In the genomic region with DNA sequence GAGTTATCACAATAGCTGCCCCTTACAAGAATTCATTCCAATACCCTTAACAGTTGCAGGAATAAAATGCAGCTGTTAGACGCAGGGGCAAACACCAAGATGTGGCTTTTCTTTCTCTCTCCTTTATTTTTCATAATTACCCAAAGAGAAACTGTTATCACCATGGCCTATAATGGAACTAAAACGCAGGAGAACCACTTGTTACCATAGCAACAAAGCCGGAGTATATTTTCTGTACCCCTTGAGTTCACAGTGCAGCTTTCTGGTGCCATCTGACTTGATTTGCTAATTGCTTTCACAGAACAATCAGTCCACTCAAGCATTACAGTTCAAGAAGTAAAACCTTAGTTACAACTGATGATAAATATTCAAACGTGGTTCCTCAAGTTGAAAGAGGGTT, we compare ENCODE assay signal across 26 cellular contexts.
"Had no signal": no experiment of that assay in that cellular context is flagged by ENCODE, and none has a peak within 500 bp of the region (broad histone marks: within the 10 kb centered on the region; RNA-seq: fewer than 3 reads in every experiment).

No MANE protein-coding gene starts in this region.

- H3K4me2 ChIP-seq: hepatocyte had no signal

- H3K27me3 ChIP-seq: cardiac muscle cell, colonic mucosa, gastrocnemius medialis, hepatocyte, stomach, thyroid gland, upper lobe of right lung had no signal

- H3K79me2 ChIP-seq: hepatocyte had no signal

- FAIRE-seq: TTC549 had no signal

- H3K4me3 ChIP-seq: cardiac muscle cell, colonic mucosa, gastrocnemius medialis, hepatocyte, mucosa of descending colon, stomach, thyroid gland, upper lobe of right lung had no signal

- H2AFZ ChIP-seq: hepatocyte had no signal

- H3K36me3 ChIP-seq: cardiac muscle cell, colonic mucosa, gastrocnemius medialis, stomach, thyroid gland, upper lobe of right lung, WERI-Rb-1 had no signal

- H3K27ac ChIP-seq: cardiac muscle cell, colonic mucosa, gastrocnemius medialis, hepatocyte, stomach, thyroid gland, upper lobe of right lung, WERI-Rb-1 had no signal

- DNase-seq: activated CD4-positive, alpha-beta T cell treated with anti-CD3 and anti-CD28 coated beads for 48 hours; activated CD4-positive, alpha-beta T cell treated with anti-CD3 and anti-CD28 coated beads, Interleukin-2, amount 50 U/mL, for 48 hours; activated CD8-positive, alpha-beta memory T cell treated with anti-CD3 and anti-CD28 coated beads for 24 hours; activated effector memory CD4-positive, alpha-beta T cell treated with Interleukin-2 at 50 U/mL for 16 hours; activated naive CD4-positive, alpha-beta T cell treated with Interleukin-2 at 50 U/mL for 16 hours; anterior cingulate cortex; cerebellar nuclear complex; colonic mucosa; effector memory CD4-positive, alpha-beta T cell; gastrocnemius medialis; glutamatergic neuron; islet precursor cell; left ventricle myocardium superior; mucosa of descending colon; posterior cingulate gyrus; right cardiac atrium; stimulated activated CD4-positive, alpha-beta T cell treated with anti-CD3 and anti-CD28 coated beads, Interleukin-15, amount 100 ng/mL, for 24 hours; stimulated activated CD4-positive, alpha-beta T cell treated with anti-CD3 and anti-CD28 coated beads, Interleukin-2, amount 100 ng/mL, for 24 hours; stimulated activated naive B cell treated with anti-CD40 and anti-IgM and Interleukin-4, amounts not matched to agents 10 μg/mL and 1 μg/mL and 100 μg/mL, for 72 hours; stomach; thyroid gland; upper lobe of right lung; WERI-Rb-1 had no signal

- H3K9me3 ChIP-seq: colonic mucosa, gastrocnemius medialis, mucosa of descending colon, stomach, thyroid gland, upper lobe of right lung had no signal
